In the genomic region with DNA sequence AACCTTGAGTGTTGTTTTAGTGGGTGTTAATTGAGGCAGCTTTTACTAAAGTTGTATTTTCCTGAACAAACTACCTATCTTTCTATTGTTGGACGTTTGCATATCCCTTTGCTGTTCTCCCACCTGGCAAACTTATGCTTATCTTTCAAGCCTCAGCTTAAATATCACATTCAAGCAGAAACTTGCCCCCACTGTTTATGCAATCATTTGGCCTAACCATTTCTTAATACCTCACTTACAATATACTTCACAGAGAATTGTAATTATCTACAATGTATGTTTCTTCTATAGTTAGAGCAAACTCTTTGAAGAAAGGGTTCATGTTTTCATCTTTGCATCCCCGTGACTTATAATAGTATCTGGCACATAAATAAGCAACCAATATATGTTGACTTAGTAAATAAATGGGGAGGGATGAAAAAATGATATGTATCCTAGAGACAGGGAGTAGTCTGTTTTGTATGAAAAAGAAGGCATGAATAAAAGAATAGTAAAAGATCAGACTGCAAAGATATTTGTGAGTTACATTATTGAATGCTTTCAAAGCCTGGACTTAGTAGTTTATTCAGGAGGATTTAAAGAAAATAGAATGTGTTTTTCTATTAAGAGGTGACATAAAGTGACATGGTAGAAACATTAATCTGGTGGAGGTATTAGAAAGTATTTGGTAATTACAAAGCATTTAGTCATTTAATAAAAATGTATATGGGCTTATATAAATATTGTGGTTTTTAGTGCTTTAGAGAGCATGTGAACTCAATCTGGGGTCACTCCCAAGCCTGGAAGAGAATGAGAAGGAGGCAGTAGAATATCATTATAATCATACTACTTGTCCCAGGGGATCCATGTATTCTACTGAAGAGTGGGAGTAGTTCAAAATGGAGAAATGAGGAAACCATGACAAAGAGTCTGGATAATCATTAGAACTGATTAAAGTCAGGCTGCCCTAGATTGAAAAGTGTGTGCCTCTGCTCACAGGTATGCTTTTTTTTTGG, we compare ENCODE assay signal across 19 cellular contexts. TPM values are rescaled to one million over a fixed set of nuclear protein-coding genes. Genes with fewer than 3 reads are reported as not detected.
DNase-seq lines count a peak whose midpoint lies in the region; ATAC-seq, FAIRE-seq and TF ChIP-seq lines count a peak whose summit lies in the region.
"Had no signal": no experiment of that assay in that cellular context is flagged by ENCODE, and none has a peak within 500 bp of the region (broad histone marks: within the 10 kb centered on the region; RNA-seq: fewer than 3 reads in every experiment).

No MANE protein-coding gene starts in this region.

- DNase-seq in EL = peak; percentile 90
- DNase-seq in RCC 7860 (ENCODE audit: low spot score) = peak; percentile 75
- peak; percentile 57 for DNase-seq in osteoblast (ENCODE audit: insufficient read length, low spot score, missing footprints)
- DNase-seq in D721Med (ENCODE audit: insufficient read length, low spot score) = no peak
- no peak for DNase-seq in left lobe of liver (ENCODE audit: low spot score)
- DNase-seq in occipital lobe (lab: John Stamatoyannopoulos, UW) = no peak
- DNase-seq: activated CD4-positive, alpha-beta T cell treated with anti-CD3 and anti-CD28 coated beads, Interleukin-2, amount 50 U/mL, for 4 hours; activated T-cell treated with anti-CD3 and anti-CD28 coated beads, Interleukin-2, amount 50 U/mL, for 24 hours; colonic mucosa; DMS79 treated with DMSO at 0.1 percent for 48 hours; NCI-H2171; stimulated activated naive CD4-positive, alpha-beta T cell treated with Interleukin-2 at 50 U/mL for 16 hours had no signal

- H3K27me3 ChIP-seq in osteoblast (ENCODE audit: insufficient read depth, low read length) = no peaks in the 10 kb centered on the region
- H3K27me3 ChIP-seq: BLaER1 treated with 17β-estradiol and CSF1 and Interleukin-3, amounts not matched to agents 10 nM and 100 nM; colonic mucosa; esophagus muscularis mucosa; neural progenitor cell had no signal

- H4K20me1 ChIP-seq in osteoblast (ENCODE audit: insufficient read depth, low read length) = no peaks in the 10 kb centered on the region
- H4K20me1 ChIP-seq: BLaER1 treated with 17β-estradiol and CSF1 and Interleukin-3, amounts not matched to agents 10 nM and 100 nM had no signal

- no peaks in the 10 kb centered on the region for H3K36me3 ChIP-seq in osteoblast (ENCODE audit: insufficient read depth, low read length)
- H3K36me3 ChIP-seq: BLaER1 treated with 17β-estradiol and CSF1 and Interleukin-3, amounts not matched to agents 10 nM and 100 nM; colonic mucosa; esophagus muscularis mucosa; neural progenitor cell had no signal

- H2AFZ ChIP-seq in osteoblast (ENCODE audit: low read length) = no peak overlapping the region
- H2AFZ ChIP-seq: neural progenitor cell had no signal

- no peak for ATAC-seq in left lobe of liver
- ATAC-seq in HG02884 (IDR thresholded peaks at IDR 0.05; ENCODE audit: unreplicated experiment) = no peak
- ATAC-seq: activated naive CD4-positive, alpha-beta T cell treated with anti-CD3 and anti-CD28 coated beads, Interleukin-2, amount 50 U/mL, for 72 hours; sciatic nerve had no signal

- FAIRE-seq in RCC 7860 (lab: Jason Lieb, UNC) = no peak
- FAIRE-seq in colon (lab: Jason Lieb, UNC) = peak; percentile 24
- no peak for FAIRE-seq in D721Med (lab: Jason Lieb, UNC)

- TF ChIP-seq CTCF in osteoblast (IDR thresholded peaks at IDR 0.05; ENCODE audit: extremely low read depth, low read depth, low read length) = no peak
- no peak for TF ChIP-seq CTCF in D721Med (IDR thresholded peaks at IDR 0.05; ENCODE audit: insufficient read depth, missing control alignments)

- H3K4me1 ChIP-seq in osteoblast (ENCODE audit: insufficient read depth, low read length) = peaks cover 33% of the 10 kb centered on the region
- H3K4me1 ChIP-seq: BLaER1 treated with 17β-estradiol and CSF1 and Interleukin-3, amounts not matched to agents 10 nM and 100 nM; colonic mucosa; esophagus muscularis mucosa; neural progenitor cell had no signal

- no peaks in the 10 kb centered on the region for H3K9me3 ChIP-seq in osteoblast (ENCODE audit: low read depth, low read length)
- H3K9me3 ChIP-seq: BLaER1 treated with 17β-estradiol and CSF1 and Interleukin-3, amounts not matched to agents 10 nM and 100 nM; colonic mucosa; esophagus muscularis mucosa had no signal

- H3K79me2 ChIP-seq in osteoblast (ENCODE audit: insufficient read depth, low read length) = no peaks in the 10 kb centered on the region

- H3K4me3 ChIP-seq in osteoblast (ENCODE audit: insufficient read depth, low read length) = peak overlapping the region; percentile 49
- H3K4me3 ChIP-seq: BLaER1 treated with 17β-estradiol and CSF1 and Interleukin-3, amounts not matched to agents 10 nM and 100 nM; colonic mucosa; esophagus muscularis mucosa; neural progenitor cell had no signal

- H3K4me2 ChIP-seq in osteoblast (ENCODE audit: insufficient read depth, low read length) = peak overlapping the region; percentile 83
- H3K4me2 ChIP-seq: BLaER1 treated with 17β-estradiol and CSF1 and Interleukin-3, amounts not matched to agents 10 nM and 100 nM; neural progenitor cell had no signal

- peak overlapping the region; percentile 98 for H3K27ac ChIP-seq in osteoblast (ENCODE audit: low read depth, low read length)
- H3K27ac ChIP-seq: BLaER1 treated with 17β-estradiol and CSF1 and Interleukin-3, amounts not matched to agents 10 nM and 100 nM; colonic mucosa; esophagus muscularis mucosa; neural progenitor cell had no signal

RNA-seq across cellular contexts. Expression of gene DCBLD2, which starts 60.0 kb away (rescaled TPM):
- 187 and 278 TPM in 2 replicates for total RNA-seq in osteoblast
- 10.0 TPM for total RNA-seq in left lobe of liver
- 28.5 TPM for total RNA-seq in occipital lobe

Comparison
In these comparisons a context has a peak if more than half of its experiments do, and no peak if none do; other contexts are left out.
1. DNase-seq: peak in EL (single experiment), RCC 7860 (single experiment) and osteoblast (single experiment); none in D721Med (single experiment), left lobe of liver (single experiment) and occipital lobe (single experiment).